ENCODE assay signal across 9 cellular contexts in the genomic region with DNA sequence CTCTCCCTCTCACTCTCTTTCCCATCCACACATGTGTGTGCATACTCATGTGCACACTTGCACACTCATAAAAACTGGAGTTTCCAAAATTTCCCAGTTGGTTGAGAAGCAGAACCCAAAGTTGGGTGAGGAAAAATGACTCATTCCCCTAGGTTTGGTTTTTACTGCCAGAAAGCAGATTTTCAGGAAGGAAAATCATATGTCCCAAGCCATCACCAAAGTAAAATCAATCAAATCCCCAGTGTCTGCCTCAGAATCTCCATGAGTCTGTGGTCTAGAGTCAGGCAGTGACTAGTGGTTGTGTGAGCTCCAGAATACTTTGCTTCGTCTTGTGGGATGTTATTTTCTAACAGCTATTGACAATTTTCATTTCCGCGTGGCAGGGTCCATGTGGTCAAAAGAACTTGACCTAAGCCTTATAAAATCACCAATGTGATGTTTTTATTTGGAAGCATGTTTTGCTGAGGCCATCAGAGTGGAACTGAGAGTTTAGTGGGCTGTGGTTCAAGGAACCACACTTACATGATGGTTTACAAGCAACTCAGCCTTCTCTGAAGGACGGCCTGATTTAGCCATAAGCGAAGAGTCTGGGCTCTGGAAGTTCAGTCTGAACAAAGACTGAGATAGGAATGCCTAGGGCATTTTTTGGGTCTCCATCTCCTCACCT.
DNase-seq lines count a peak whose midpoint lies in the region; ATAC-seq and TF ChIP-seq lines count a peak whose summit lies in the region.
"Had no signal": no experiment of that assay in that cellular context is flagged by ENCODE, and none has a peak within 500 bp of the region (broad histone marks: within the 10 kb centered on the region; RNA-seq: fewer than 3 reads in every experiment).

No MANE protein-coding gene starts in this region.

- H3K27ac Mint-ChIP-seq in CD4-positive, CD25-positive, alpha-beta regulatory T cell, result peak overlapping the region; percentile 97 to 98 (median 98)
- peak overlapping the region in 3 of 5 experiments; percentile 5 to 72 (median 22) for H3K27ac Mint-ChIP-seq in brain
- no peak overlapping the region for H3K27ac Mint-ChIP-seq in effector memory CD8-positive, alpha-beta T cell

- H3K79me2 ChIP-seq in trophoblast cell (ENCODE audit: control insufficient read depth, insufficient read depth, low read length, poor library complexity), result no peaks in the 10 kb centered on the region

- peak overlapping the region; percentile 4 for H3K14ac ChIP-seq in trophoblast cell (ENCODE audit: low read length)

- no peaks in the 10 kb centered on the region for H3K27me3 ChIP-seq in CD4-positive, CD25-positive, alpha-beta regulatory T cell (ENCODE audit: control insufficient read depth, insufficient read depth, low read length)
- no peaks in the 10 kb centered on the region for H3K27me3 ChIP-seq in trophoblast cell (ENCODE audit: insufficient read depth, low read length)

- H2AK5ac ChIP-seq in trophoblast cell (ENCODE audit: low read length), result no peak overlapping the region

- no peak overlapping the region for H2AFZ ChIP-seq in trophoblast cell (ENCODE audit: insufficient read depth, low read length, poor library complexity)

- H3K9me3 Mint-ChIP-seq in CD4-positive, CD25-positive, alpha-beta regulatory T cell, result peaks cover 0 to 2% (median 0%) of the 10 kb centered on the region in 7 donors
- peaks cover 0 to 14% (median 1%) of the 10 kb centered on the region in 5 experiments for H3K9me3 Mint-ChIP-seq in brain
- no peaks in the 10 kb centered on the region for H3K9me3 Mint-ChIP-seq in effector memory CD8-positive, alpha-beta T cell

- H3K27ac ChIP-seq in CD4-positive, CD25-positive, alpha-beta regulatory T cell (ENCODE audit: insufficient read depth, low read length, poor library complexity, severe bottlenecking), result no peak overlapping the region
- H3K27ac ChIP-seq in trophoblast cell (ENCODE audit: low read depth, low read length), result peak overlapping the region; percentile 0

- H4K12ac ChIP-seq in trophoblast cell (ENCODE audit: low read depth, low read length), result no peak overlapping the region

- H3K79me1 ChIP-seq in trophoblast cell (ENCODE audit: low read length), result peaks cover 9% of the 10 kb centered on the region

- peaks cover 37% of the 10 kb centered on the region for H3K4me1 ChIP-seq in CD4-positive, CD25-positive, alpha-beta regulatory T cell (ENCODE audit: control insufficient read depth, insufficient read depth, low read length, poor library complexity, severe bottlenecking)
- H3K4me1 ChIP-seq in trophoblast cell (ENCODE audit: control insufficient read depth in 1 of 2, insufficient read depth in 2 of 2, low read length in 2 of 2), result peaks cover 8 to 9% of the 10 kb centered on the region in 2 experiments

- no CpG with 5 or more reads among the region's 5 CpGs for WGBS in trophoblast cell (ENCODE audit: extremely low coverage, insufficient coverage, insufficient read length)

- H2BK12ac ChIP-seq in trophoblast cell (ENCODE audit: low read length), result peak overlapping the region; percentile 37

- ATAC-seq in CD4-positive, CD25-positive, alpha-beta regulatory T cell (ENCODE audit: low read depth in 2 of 2), result no peak
- no peak for ATAC-seq in effector memory CD8-positive, alpha-beta T cell (replicated peaks)
- ATAC-seq in GM21576 (IDR thresholded peaks at IDR 0.05; ENCODE audit: unreplicated experiment), result no peak

- H3K9me3 ChIP-seq in CD4-positive, CD25-positive, alpha-beta regulatory T cell (ENCODE audit: control insufficient read depth in 2 of 2, low read length in 2 of 2), result no peaks in the 10 kb centered on the region
- H3K9me3 ChIP-seq in trophoblast cell (ENCODE audit: insufficient read depth, low read depth, low read length), result no peaks in the 10 kb centered on the region

- no peak overlapping the region for H3K23ac ChIP-seq in trophoblast cell (ENCODE audit: low read length)

- no peak for TF ChIP-seq CTCF in brain (conservative IDR thresholded peaks at IDR 0.05)

- DNase-seq in CD4-positive, CD25-positive, alpha-beta regulatory T cell, result no peak
- DNase-seq in HCEC 1CT (peak; percentile 27), trophoblast cell (peak in 1 of 2 donors; percentile 36), HT-29 (ENCODE audit: low spot score) (no peak)
- no peak for DNase-seq in effector memory CD8-positive, alpha-beta T cell
- no peak for DNase-seq in activated CD4-positive, alpha-beta T cell treated with anti-CD3 and anti-CD28 coated beads for 48 hours
- DNase-seq: DMS 273 treated with DMSO at 0.1 percent for 48 hours had no signal

- H4K8ac ChIP-seq in trophoblast cell (ENCODE audit: low read depth, low read length), result no peak overlapping the region

- no peak overlapping the region for H3K4me3 Mint-ChIP-seq in CD4-positive, CD25-positive, alpha-beta regulatory T cell
- peak overlapping the region in 1 of 5 experiments; percentile 38 for H3K4me3 Mint-ChIP-seq in brain
- H3K4me3 Mint-ChIP-seq in effector memory CD8-positive, alpha-beta T cell, result no peak overlapping the region

- peaks cover 7% of the 10 kb centered on the region for H3K27me3 Mint-ChIP-seq in CD4-positive, CD25-positive, alpha-beta regulatory T cell
- H3K27me3 Mint-ChIP-seq in brain, result peaks cover 4% of the 10 kb centered on the region
- peaks cover 0 to 7% of the 10 kb centered on the region in 2 donors for H3K27me3 Mint-ChIP-seq in effector memory CD8-positive, alpha-beta T cell

- no peaks in the 10 kb centered on the region for H3K36me3 ChIP-seq in CD4-positive, CD25-positive, alpha-beta regulatory T cell (ENCODE audit: control insufficient read depth, insufficient read depth, low read length)
- H3K36me3 ChIP-seq in trophoblast cell (ENCODE audit: control insufficient read depth in 1 of 2, insufficient read depth in 2 of 2, low read length in 2 of 2), result no peaks in the 10 kb centered on the region

- H3K18ac ChIP-seq in trophoblast cell (ENCODE audit: low read length), result no peak overlapping the region

- H4K91ac ChIP-seq in trophoblast cell (ENCODE audit: low read depth, low read length), result no peak overlapping the region

- H3K36me3 Mint-ChIP-seq in CD4-positive, CD25-positive, alpha-beta regulatory T cell, result no peaks in the 10 kb centered on the region
- no peaks in the 10 kb centered on the region for H3K36me3 Mint-ChIP-seq in brain
- H3K36me3 Mint-ChIP-seq in effector memory CD8-positive, alpha-beta T cell (ENCODE audit: insufficient read depth), result no peaks in the 10 kb centered on the region

- peak overlapping the region; percentile 38 for H2BK120ac ChIP-seq in trophoblast cell (ENCODE audit: insufficient read depth, low read length, poor library complexity)

- H3K4ac ChIP-seq in trophoblast cell (ENCODE audit: low read depth, low read length), result no peak overlapping the region

- peaks cover 26 to 67% (median 31%) of the 10 kb centered on the region in 4 donors for H3K4me1 Mint-ChIP-seq in CD4-positive, CD25-positive, alpha-beta regulatory T cell
- H3K4me1 Mint-ChIP-seq in brain, result peaks cover 51% of the 10 kb centered on the region
- peaks cover 11 to 14% of the 10 kb centered on the region in 2 donors for H3K4me1 Mint-ChIP-seq in effector memory CD8-positive, alpha-beta T cell (ENCODE audit: low read depth in 2 of 2)

- H3K4me3 ChIP-seq in CD4-positive, CD25-positive, alpha-beta regulatory T cell (ENCODE audit: low read depth, low read length), result no peak overlapping the region
- no peak overlapping the region for H3K4me3 ChIP-seq in trophoblast cell (ENCODE audit: low read depth, low read length)

- H2BK5ac ChIP-seq in trophoblast cell (ENCODE audit: low read depth, low read length, poor library complexity), result peak overlapping the region; percentile 39

- H3K9ac ChIP-seq in trophoblast cell (ENCODE audit: low read length), result no peak overlapping the region

- H3K4me2 ChIP-seq in trophoblast cell (ENCODE audit: low read length), result no peak overlapping the region

Comparison
In these comparisons a context has a peak if more than half of its experiments do, and no peak if none do; other contexts are left out.
1. H3K27ac Mint-ChIP-seq: peak in CD4-positive, CD25-positive, alpha-beta regulatory T cell (3 of 3) and brain (3 of 5); none in effector memory CD8-positive, alpha-beta T cell (0 of 2).